Comparison of ENCODE assay signal across 7 cellular contexts in genomic region chr13:29593605-29594297, GRCh38. TPM values are rescaled to one million over a fixed set of nuclear protein-coding genes. Genes with fewer than 3 reads are reported as not detected.
DNase-seq lines count a peak whose midpoint lies in the region; ATAC-seq, FAIRE-seq and TF ChIP-seq lines count a peak whose summit lies in the region.

No MANE protein-coding gene starts in this region.

- no peak overlapping the region for H2BK15ac ChIP-seq in neuronal stem cell (ENCODE audit: low read length)

- peak overlapping the region; percentile 98 for H3K4me2 ChIP-seq in GM23248 (ENCODE audit: unreplicated experiment)
- H3K4me2 ChIP-seq in neuronal stem cell (ENCODE audit: insufficient read depth, low read length, poor library complexity, severe bottlenecking), result no peak overlapping the region

- H3K18ac ChIP-seq in neuronal stem cell (ENCODE audit: low read length), result no peak overlapping the region

- H3K4ac ChIP-seq in neuronal stem cell (ENCODE audit: low read length), result no peak overlapping the region

- no peaks in the 10 kb centered on the region for H3K36me3 Mint-ChIP-seq in progenitor cell of endocrine pancreas (ENCODE audit: insufficient read depth)

- intact Hi-C loops in Panc1 (cut with micrococcal nuclease; ENCODE audit: unreplicated experiment), result no loop called here

- POLR2A ChIA-PET in Panc1 (lab: Charles Lee), result no interaction called here

- H3K9me3 ChIP-seq in GM23248 (ENCODE audit: low read depth) (no peaks in the 10 kb centered on the region), Panc1 (ENCODE audit: control insufficient read depth, insufficient read depth, low read depth, low read length) (no peaks in the 10 kb centered on the region), neuronal stem cell (replicated peaks in 1 of 2; ENCODE audit: control insufficient read depth in 2 of 2, insufficient read depth in 1 of 2, low read depth in 1 of 2, low read length in 2 of 2) (no peaks in the 10 kb centered on the region)

- no peak overlapping the region for H4K8ac ChIP-seq in neuronal stem cell (ENCODE audit: low read depth, low read length)

- H3K4me1 Mint-ChIP-seq in progenitor cell of endocrine pancreas (ENCODE audit: low read depth), result peaks cover 10% of the 10 kb centered on the region

- no peaks in the 10 kb centered on the region for H4K20me1 ChIP-seq in GM23248 (ENCODE audit: insufficient read depth)

- H3K36me3 ChIP-seq in GM23248 (ENCODE audit: low read depth) (no peaks in the 10 kb centered on the region), Panc1 (ENCODE audit: control insufficient read depth, insufficient read depth, low read length) (no peaks in the 10 kb centered on the region), neuronal stem cell (replicated peaks in 1 of 2; ENCODE audit: control insufficient read depth in 2 of 2, insufficient read depth in 2 of 2, low read length in 2 of 2) (peaks cover 0 to 9% of the 10 kb centered on the region in 2 donors)

- peak overlapping the region; percentile 84 for H3K4me3 Mint-ChIP-seq in progenitor cell of endocrine pancreas (ENCODE audit: low read depth)

- WGBS in GM23248 (ENCODE audit: low coverage in 1 of 2, low lambda C conversion rate in 2 of 2, missing lambda C conversion rate in 2 of 2), 2 experiments, result 53 to 54% methylated on average over 8 of the region's 8 CpGs
- WGBS in neuronal stem cell (ENCODE audit: extremely low coverage in 2 of 2, insufficient read length in 2 of 2, insufficient replicate concordance in 1 of 2), 2 donors, result no CpG with 5 or more reads among the region's 8 CpGs

- DNase-seq in GM23248 (no peak), Panc1 (ENCODE audit: low read depth, low spot score) (no peak), progenitor cell of endocrine pancreas (ENCODE audit: low spot score, unreplicated experiment) (no peak), neuronal stem cell (ENCODE audit: low spot score) (no peak)

- H3K79me2 ChIP-seq in GM23248 (ENCODE audit: insufficient read depth), result peaks cover 65% of the 10 kb centered on the region

- BruUV-seq in Panc1 (replicated peaks; lab: Mats Ljungman, UMichigan), result TSS peak; percentile 82

- H3F3A ChIP-seq in GM23248 (ENCODE audit: insufficient read depth), result peaks cover 37% of the 10 kb centered on the region

- no peak overlapping the region for H2AK5ac ChIP-seq in neuronal stem cell (ENCODE audit: low read depth, low read length)

- peak overlapping the region; percentile 99 for H3K27ac ChIP-seq in GM23248
- peak overlapping the region; percentile 83 for H3K27ac ChIP-seq in Panc1 (ENCODE audit: low read length)
- H3K27ac ChIP-seq in neuronal stem cell (replicated peaks; ENCODE audit: low read length), result no peak overlapping the region

- H3K9ac ChIP-seq in GM23248 (peak overlapping the region; percentile 99), neuronal stem cell (ENCODE audit: low read depth, low read length, poor library complexity) (no peak overlapping the region)

- no peak overlapping the region for H2BK12ac ChIP-seq in neuronal stem cell (ENCODE audit: low read length)

- H3K27me3 Mint-ChIP-seq in progenitor cell of endocrine pancreas, result peaks cover 33% of the 10 kb centered on the region

- peaks cover 53% of the 10 kb centered on the region for H3K4me1 ChIP-seq in GM23248 (ENCODE audit: insufficient read depth)
- H3K4me1 ChIP-seq in Panc1 (ENCODE audit: control insufficient read depth, insufficient read depth, low read length), result peaks cover 20% of the 10 kb centered on the region
- peaks cover 2 to 15% of the 10 kb centered on the region in 2 donors for H3K4me1 ChIP-seq in neuronal stem cell (ENCODE audit: control insufficient read depth in 2 of 2, insufficient read depth in 1 of 2, low read depth in 1 of 2, low read length in 2 of 2)

- H2AFZ ChIP-seq in GM23248, result no peak overlapping the region
- H2AFZ ChIP-seq in neuronal stem cell (ENCODE audit: low read length), result no peak overlapping the region

- no peak overlapping the region for H2BK120ac ChIP-seq in neuronal stem cell (ENCODE audit: low read depth, low read length)

- no peak overlapping the region for H2BK5ac ChIP-seq in neuronal stem cell (ENCODE audit: low read length)

- FAIRE-seq in endometrium (lab: Jason Lieb, UNC), result peak; percentile 15

- no peak overlapping the region for H4K91ac ChIP-seq in neuronal stem cell (ENCODE audit: low read depth, low read length, poor library complexity)

- H3K9me2 ChIP-seq in GM23248 (ENCODE audit: insufficient read depth), result no peaks in the 10 kb centered on the region

- H3K27me3 ChIP-seq in GM23248 (replicated peaks; ENCODE audit: insufficient read depth) (no peaks in the 10 kb centered on the region), Panc1 (ENCODE audit: control insufficient read depth, insufficient read depth, low read length) (no peaks in the 10 kb centered on the region), neuronal stem cell (ENCODE audit: control insufficient read depth in 3 of 3, insufficient read depth in 3 of 3, low read depth in 1 of 3, low read length in 3 of 3) (peaks cover 0 to 14% (median 2%) of the 10 kb centered on the region in 3 experiments)

- H3K9me3 Mint-ChIP-seq in progenitor cell of endocrine pancreas (ENCODE audit: low read depth), result no peaks in the 10 kb centered on the region

- H3K4me3 ChIP-seq in GM23248, result peak overlapping the region; percentile 94
- peak overlapping the region; percentile 77 to 91 for H3K4me3 ChIP-seq in Panc1 (ENCODE audit: low read depth in 2 of 2, low read length in 2 of 2)
- peak overlapping the region in 1 of 2 donors; percentile 84 for H3K4me3 ChIP-seq in neuronal stem cell (ENCODE audit: low read length in 2 of 2)

- no peak overlapping the region for H3K14ac ChIP-seq in neuronal stem cell (ENCODE audit: low read length)

- no peak overlapping the region for H3K23ac ChIP-seq in neuronal stem cell (ENCODE audit: low read depth, low read length, poor library complexity)

- in situ Hi-C loops in GM23248 (cut with MboI) (no loop called here), Panc1 (cut with HindIII; ENCODE audit: low pct_unique_long_range_greater_than_20kb, low sequenced_read_pairs) (no loop called here)

- peaks cover 9% of the 10 kb centered on the region for H3K79me1 ChIP-seq in neuronal stem cell (ENCODE audit: low read depth, low read length)

- no peak overlapping the region for H3K27ac Mint-ChIP-seq in progenitor cell of endocrine pancreas

- CTCF ChIA-PET in Panc1 (lab: Charles Lee), result no interaction called here

- TF ChIP-seq CTCF in Panc1 (IDR thresholded peaks at IDR 0.05) (no peak), progenitor cell of endocrine pancreas (IDR thresholded peaks at IDR 0.05; ENCODE audit: unreplicated experiment) (no peak)

- ATAC-seq in Panc1 (no peak), HG03095 (IDR thresholded peaks at IDR 0.05; ENCODE audit: unreplicated experiment) (no peak), GM19452 (IDR thresholded peaks at IDR 0.05; ENCODE audit: unreplicated experiment) (no peak)

RNA-seq across cellular contexts. Expression of gene SLC7A1, which starts 1.7 kb away (rescaled TPM):
- total RNA-seq in GM23248 (2014; rRNA removed; shearing (Covaris generic)), result 34.7 and 52.0 TPM in 2 replicates
- 37.8 and 38.6 TPM in 2 replicates for polyA plus RNA-seq in GM23248 (2016; fragmentation: Nextera tagmentation; extraction: Ambion mirVana)
- total RNA-seq in Panc1 (2021; ENCODE audit: unreplicated experiment) (63.3 TPM), progenitor cell of endocrine pancreas (28.9 and 31.3 TPM in 2 replicates)
- 37.7 TPM for polyA plus RNA-seq in Panc1 (2012; ENCODE audit: insufficient read length)
- polyA plus RNA-seq in neuronal stem cell (2013, experiment 1 of 2), result 13.7 TPM
- polyA plus RNA-seq in neuronal stem cell (2013, experiment 2 of 2), result 13.8 TPM
